34 cellular contexts compared by ENCODE assay signal in genomic region chr3:171684226-171684625, GRCh38.
"Had no signal": no experiment of that assay in that cellular context is flagged by ENCODE, and none has a peak within 500 bp of the region (broad histone marks: within the 10 kb centered on the region; RNA-seq: fewer than 3 reads in every experiment).

No MANE protein-coding gene starts in this region.

- H3K36me3 ChIP-seq: WERI-Rb-1 had no signal

- H3K27me3 ChIP-seq: brain microvascular endothelial cell had no signal

- H3K4me3 ChIP-seq: K562 had no signal

- H3K27ac ChIP-seq: brain microvascular endothelial cell, RWPE1, WERI-Rb-1 had no signal

- ATAC-seq: activated CD8-positive, alpha-beta memory T cell treated with anti-CD3 and anti-CD28 coated beads, Interleukin-2, amount 10 ng/mL, durations not matched to agents 7 days and 5 days; activated T-helper 17 cell treated with anti-CD3 and anti-CD28 coated beads, Interleukin-2, amount 50 U/mL, for 72 hours; K562; PC-3; Right ventricle myocardium inferior had no signal

- DNase-seq: activated CD4-positive, alpha-beta memory T cell treated with anti-CD3 and anti-CD28 coated beads, Interleukin-2, amount 10 ng/mL, durations not matched to agents 7 days and 5 days; activated CD4-positive, alpha-beta T cell treated with anti-CD3 and anti-CD28 coated beads for 1 hour; activated CD4-positive, alpha-beta T cell treated with anti-CD3 and anti-CD28 coated beads for 48 hours; activated CD4-positive, CD25-positive, alpha-beta regulatory T cell; activated CD8-positive, alpha-beta memory T cell treated with anti-CD3 and anti-CD28 coated beads for 24 hours; activated CD8-positive, alpha-beta memory T cell treated with anti-CD3 and anti-CD28 coated beads, Interleukin-2, amount 10 ng/mL, durations not matched to agents 7 days and 5 days; activated CD8-positive, alpha-beta memory T cell treated with anti-CD3 and anti-CD28 coated beads, Interleukin-2, amount 50 U/mL, for 48 hours; activated effector memory CD4-positive, alpha-beta T cell treated with anti-CD3 and anti-CD28 coated beads, Interleukin-2, amount 50 U/mL, for 16 hours; activated naive CD4-positive, alpha-beta T cell; activated naive CD4-positive, alpha-beta T cell treated with anti-CD3 and anti-CD28 coated beads, Interleukin-2, amount 50 U/mL, for 16 hours; activated naive CD8-positive, alpha-beta T cell treated with anti-CD3 and anti-CD28 coated beads for 36 hours; activated T-cell treated with anti-CD3 and anti-CD28 coated beads, Interleukin-2, amount 50 U/mL, for 48 hours; amniotic stem cell; aorta; brain microvascular endothelial cell; NCI-H1092 treated with DMSO at 0.1 percent for 48 hours; NCI-H1417 treated with DMSO at 0.1 percent for 48 hours; NCI-H187 treated with DMSO at 0.1 percent for 48 hours; NCI-H2081; NCI-H226; NCI-H446 treated with DMSO at 0.1 percent for 48 hours; NCI-H526; NCI-H748 treated with DMSO at 0.1 percent for 48 hours; NK-92 treated with Interleukin-12 subunit alpha and Interleukin-12 subunit beta, amount 100 ng/mL, for 24 hours; PC-3; SW 1271; T-helper 1 cell; T-helper 2 cell; T1000; WERI-Rb-1 had no signal
